8 cellular contexts compared by ENCODE assay signal in genomic region chr1:153749408-153750005, GRCh38. TPM values are rescaled to one million over a fixed set of nuclear protein-coding genes. Genes with fewer than 3 reads are reported as not detected.
A peak's percentile ranks its signal among the peaks of the same experiment; 100 is the strongest.
DNase-seq lines count a peak whose midpoint lies in the region; ATAC-seq and TF ChIP-seq lines count a peak whose summit lies in the region.

No MANE protein-coding gene starts in this region.

- no peak overlapping the region for H2BK120ac ChIP-seq in mesendoderm (ENCODE audit: low read depth, low read length)

- H3K36me3 ChIP-seq in mesendoderm (ENCODE audit: control insufficient read depth, insufficient read depth, low read length): peaks cover 17% of the 10 kb centered on the region

- ATAC-seq in GM19035 (IDR thresholded peaks at IDR 0.05; ENCODE audit: unreplicated experiment): peak; percentile 81
- peak; percentile 86 for ATAC-seq in HG03521 (IDR thresholded peaks at IDR 0.05; ENCODE audit: unreplicated experiment)

- H3K23ac ChIP-seq in mesendoderm (ENCODE audit: low read length): no peak overlapping the region

- no peak overlapping the region for H2BK15ac ChIP-seq in mesendoderm (replicated peaks; ENCODE audit: low read depth)

- peaks cover 14% of the 10 kb centered on the region for H3K4me1 ChIP-seq in mesendoderm (ENCODE audit: control insufficient read depth, low read depth, low read length)

- H3K56ac ChIP-seq in mesendoderm (ENCODE audit: low read length): no peak overlapping the region

- no peak overlapping the region for H2AK5ac ChIP-seq in mesendoderm (ENCODE audit: low read length)

- TF ChIP-seq CTCF in AG09309 (IDR thresholded peaks at IDR 0.05; ENCODE audit: control insufficient read depth, insufficient read depth, low read depth, low read length, missing control alignments) (peak; percentile 97), dorsolateral prefrontal cortex (IDR thresholded peaks at IDR 0.05 in 54 of 56, conservative IDR thresholded peaks at IDR 0.05 in 2 of 56; ENCODE audit: low read depth in 1 of 56, partially characterized antibody in 56 of 56) (peak; percentile 58 to 98 (median 91))

- H4K8ac ChIP-seq in mesendoderm (ENCODE audit: low read depth, low read length): no peak overlapping the region

- DNase-seq in AG09309 (ENCODE audit: low read depth) (peak; percentile 43), NCI-H748 treated with DMSO at 0.1 percent for 48 hours (lab: John Stamatoyannopoulos, UW) (peak; percentile 58), dorsolateral prefrontal cortex (peak; percentile 57 to 87 (median 80)), mesendoderm (peak; percentile 87)
- peak; percentile 69 to 76 for DNase-seq in activated CD4-positive, alpha-beta T cell treated with anti-CD3 and anti-CD28 coated beads, Interleukin-2, amount 50 U/mL, for 4 hours
- DNase-seq in stimulated activated CD8-positive, alpha-beta memory T cell treated with anti-CD3 and anti-CD28 coated beads, Interleukin-15, amount 100 ng/mL, for 1 hour (ENCODE audit: low read depth): peak; percentile 59

- H3K9ac ChIP-seq in mesendoderm (ENCODE audit: low read length): peak overlapping the region; percentile 3

- H3K4me3 ChIP-seq in AG09309 (ENCODE audit: control insufficient read depth, low read depth, low read length) (no peak overlapping the region), dorsolateral prefrontal cortex (no peak overlapping the region), mesendoderm (ENCODE audit: low read length) (no peak overlapping the region)

- H3K27ac ChIP-seq in dorsolateral prefrontal cortex: peak overlapping the region in 33 of 59 donors; percentile 2 to 67 (median 33)
- H3K27ac ChIP-seq in mesendoderm (ENCODE audit: low read depth, low read length): no peak overlapping the region

- no peak overlapping the region for H4K5ac ChIP-seq in mesendoderm (ENCODE audit: low read length)

- no peaks in the 10 kb centered on the region for H3K79me2 ChIP-seq in mesendoderm (ENCODE audit: control insufficient read depth, insufficient read depth, low read length)

- H3K4ac ChIP-seq in mesendoderm (ENCODE audit: low read depth, low read length): no peak overlapping the region

- H2BK5ac ChIP-seq in mesendoderm (ENCODE audit: low read length): no peak overlapping the region

- intact Hi-C loops in dorsolateral prefrontal cortex (cut with DNase I): loop anchor here (1.0 to 10.0 kb wide), 4 partner anchors 72 to 245 kb away; partner anchors contain the start of gene NPR1 (in 2 of the 2)

- H3K18ac ChIP-seq in mesendoderm (ENCODE audit: low read length): no peak overlapping the region

- WGBS in mesendoderm (ENCODE audit: extremely low coverage, insufficient coverage, low lambda C conversion rate): no CpG with 5 or more reads among the region's 6 CpGs

- no peaks in the 10 kb centered on the region for H3K79me1 ChIP-seq in mesendoderm (ENCODE audit: low read length)

- H3K4me2 ChIP-seq in mesendoderm (ENCODE audit: low read length): no peak overlapping the region

- H3K27me3 ChIP-seq in dorsolateral prefrontal cortex: no peaks in the 10 kb centered on the region
- H3K27me3 ChIP-seq in mesendoderm (ENCODE audit: insufficient read depth, low read length, poor library complexity): no peaks in the 10 kb centered on the region

RNA-seq across cellular contexts. Expression of gene INTS3, which starts 21.7 kb away (rescaled TPM):
- total RNA-seq in dorsolateral prefrontal cortex: 100 to 1,000 TPM in 2 of 120 experiments, 10 to 100 TPM in 118; 56.8 to 103 (median 74.9) TPM
- polyA plus RNA-seq in mesendoderm (2013, experiment 1 of 2): 24.5 TPM
- polyA plus RNA-seq in mesendoderm (2013, experiment 2 of 2): 24.1 TPM

RNA-seq across cellular contexts. Expression of gene SLC27A3, which starts 25.7 kb away (rescaled TPM):
- total RNA-seq in dorsolateral prefrontal cortex: 10 to 100 TPM in 118 of 120 experiments, 1 to 10 TPM in 2; 8.6 to 41.4 (median 19.7) TPM
- polyA plus RNA-seq in mesendoderm (2013, experiment 1 of 2): 20.2 TPM
- 18.8 TPM for polyA plus RNA-seq in mesendoderm (2013, experiment 2 of 2)
